9 cellular contexts compared by ENCODE assay signal in the genomic region with DNA sequence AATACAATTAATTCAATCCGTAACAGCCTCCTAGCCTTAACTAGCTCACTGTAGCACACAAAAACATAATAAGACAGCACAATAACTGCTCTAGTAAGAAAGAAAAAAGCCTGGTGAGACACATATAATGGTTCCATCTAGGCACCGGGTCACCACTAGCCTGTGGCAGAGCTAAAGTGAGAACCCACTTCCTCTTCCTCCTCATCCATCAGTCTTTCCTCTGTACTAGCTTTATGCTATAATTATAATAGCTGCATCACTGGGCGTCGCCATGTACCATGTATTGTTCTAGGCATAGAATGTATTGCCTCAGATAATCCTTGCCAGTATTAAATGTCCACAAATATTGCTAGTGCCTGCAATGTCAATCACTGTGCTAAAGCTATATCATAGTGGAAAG. TPM values are rescaled to one million over a fixed set of nuclear protein-coding genes. Genes with fewer than 3 reads are reported as not detected.
DNase-seq lines count a peak whose midpoint lies in the region; ATAC-seq and TF ChIP-seq lines count a peak whose summit lies in the region.
"Had no signal": no experiment of that assay in that cellular context is flagged by ENCODE, and none has a peak within 500 bp of the region (broad histone marks: within the 10 kb centered on the region; RNA-seq: fewer than 3 reads in every experiment).

No MANE protein-coding gene starts in this region.

- DNase-seq in CD14-positive monocyte (ENCODE audit: low spot score) = no peak
- DNase-seq in T-helper 2 cell treated with Interferon-gamma antibody and Interleukin-4, amounts not matched to agents 5 μg/mL and 100 μg/mL, for 36 hours (ENCODE audit: low spot score) = no peak
- no peak for DNase-seq in lower lobe of right lung
- no peak for DNase-seq in HK-2 (ENCODE audit: unreplicated experiment)
- DNase-seq in DMS153 treated with DMSO at 0.1 percent for 48 hours (lab: John Stamatoyannopoulos, UW; ENCODE audit: unreplicated experiment) = no peak
- DNase-seq in cerebellar cortex (ENCODE audit: low spot score) = no peak
- DNase-seq: dermis blood vessel endothelial cell had no signal

- H3K27ac ChIP-seq in lower lobe of right lung = peak overlapping the region; percentile 42
- H3K27ac ChIP-seq: SJSA1 had no signal

- H3K9me3 Mint-ChIP-seq in CD14-positive monocyte = no peaks in the 10 kb centered on the region
- H3K9me3 Mint-ChIP-seq in T-helper 2 cell treated with Interferon-gamma antibody and Interleukin-4, amounts not matched to agents 5 μg/mL and 100 μg/mL, for 36 hours = peaks cover 6% of the 10 kb centered on the region

- TF ChIP-seq CTCF in CD14-positive monocyte (IDR thresholded peaks at IDR 0.05) = no peak
- TF ChIP-seq CTCF in lower lobe of right lung (IDR thresholded peaks at IDR 0.05) = no peak

- ATAC-seq in GM18868 (IDR thresholded peaks at IDR 0.05; ENCODE audit: unreplicated experiment) = peak; percentile 33
- ATAC-seq in lower lobe of right lung = peak; percentile 64 to 81

- H3K27me3 Mint-ChIP-seq in CD14-positive monocyte (ENCODE audit: low read depth in 3 of 3) = no peaks in the 10 kb centered on the region
- peaks cover 11% of the 10 kb centered on the region for H3K27me3 Mint-ChIP-seq in T-helper 2 cell treated with Interferon-gamma antibody and Interleukin-4, amounts not matched to agents 5 μg/mL and 100 μg/mL, for 36 hours (ENCODE audit: low read depth)

- no peaks in the 10 kb centered on the region for H3K9me3 ChIP-seq in lower lobe of right lung
- H3K9me3 ChIP-seq: SJSA1 had no signal

- intact Hi-C loops in CD14-positive monocyte (cut with micrococcal nuclease) = no loop called here
- intact Hi-C loops in lower lobe of right lung (cut with DNase I) = no loop called here

- H3K36me3 Mint-ChIP-seq in CD14-positive monocyte = peaks cover 32 to 56% of the 10 kb centered on the region in 2 donors
- peaks cover 3% of the 10 kb centered on the region for H3K36me3 Mint-ChIP-seq in T-helper 2 cell treated with Interferon-gamma antibody and Interleukin-4, amounts not matched to agents 5 μg/mL and 100 μg/mL, for 36 hours (ENCODE audit: low read depth)

- peaks cover 27% of the 10 kb centered on the region for H3K4me1 Mint-ChIP-seq in CD14-positive monocyte
- peaks cover 31% of the 10 kb centered on the region for H3K4me1 Mint-ChIP-seq in T-helper 2 cell treated with Interferon-gamma antibody and Interleukin-4, amounts not matched to agents 5 μg/mL and 100 μg/mL, for 36 hours (ENCODE audit: low read depth)

- peak overlapping the region in 5 of 7 donors; percentile 21 to 68 (median 40) for H3K27ac Mint-ChIP-seq in CD14-positive monocyte
- H3K27ac Mint-ChIP-seq in T-helper 2 cell treated with Interferon-gamma antibody and Interleukin-4, amounts not matched to agents 5 μg/mL and 100 μg/mL, for 36 hours = peak overlapping the region; percentile 64

- H3K4me3 ChIP-seq in lower lobe of right lung = no peak overlapping the region
- H3K4me3 ChIP-seq: SJSA1 had no signal

- no peak overlapping the region for H3K4me3 Mint-ChIP-seq in CD14-positive monocyte
- H3K4me3 Mint-ChIP-seq in T-helper 2 cell treated with Interferon-gamma antibody and Interleukin-4, amounts not matched to agents 5 μg/mL and 100 μg/mL, for 36 hours = peak overlapping the region; percentile 25

- peaks cover 16% of the 10 kb centered on the region for H3K4me1 ChIP-seq in lower lobe of right lung

- H3K36me3 ChIP-seq in lower lobe of right lung = no peaks in the 10 kb centered on the region

- no peaks in the 10 kb centered on the region for H3K27me3 ChIP-seq in lower lobe of right lung (ENCODE audit: low read depth)
- H3K27me3 ChIP-seq: SJSA1 had no signal

RNA-seq across cellular contexts. Expression of gene ADRB2, which starts 23.1 kb away (rescaled TPM):
- 10 to 100 TPM in 1 of 2 donors, 1 to 10 TPM in 1; 6.8 to 10.9 TPM for polyA plus RNA-seq in CD14-positive monocyte
- total RNA-seq in lower lobe of right lung = 26.4 TPM
